Comparison of ENCODE assay signal across 12 cellular contexts in genomic region chr5:160477266-160477970, GRCh38. TPM values are rescaled to one million over a fixed set of nuclear protein-coding genes. Genes with fewer than 3 reads are reported as not detected.
DNase-seq lines count a peak whose midpoint lies in the region; ATAC-seq lines count a peak whose summit lies in the region.
"Had no signal": no experiment of that assay in that cellular context is flagged by ENCODE, and none has a peak within 500 bp of the region (broad histone marks: within the 10 kb centered on the region; RNA-seq: fewer than 3 reads in every experiment).

No MANE protein-coding gene starts in this region.

- peaks cover 9% of the 10 kb centered on the region for H3K36me3 Mint-ChIP-seq in T-cell
- peaks cover 0 to 56% (median 4%) of the 10 kb centered on the region in 5 donors for H3K36me3 Mint-ChIP-seq in naive thymus-derived CD4-positive, alpha-beta T cell

- no peaks in the 10 kb centered on the region for H3K27me3 ChIP-seq in H7 (ENCODE audit: control insufficient read depth, insufficient read depth, low read length)
- H3K27me3 ChIP-seq in naive thymus-derived CD4-positive, alpha-beta T cell (ENCODE audit: control insufficient read depth in 2 of 2, insufficient read depth in 2 of 2, low read length in 2 of 2) = no peaks in the 10 kb centered on the region
- H3K27me3 ChIP-seq: dorsolateral prefrontal cortex had no signal

- peak overlapping the region; percentile 46 for H3K27ac ChIP-seq in naive thymus-derived CD4-positive, alpha-beta T cell (ENCODE audit: low read depth, low read length)
- H3K27ac ChIP-seq: dorsolateral prefrontal cortex had no signal

- peak; percentile 18 for DNase-seq in H7
- DNase-seq in T-cell = peak in 10 of 34 experiments; percentile 5 to 33 (median 16)
- DNase-seq in dermis blood vessel endothelial cell = peak; percentile 37
- DNase-seq in naive thymus-derived CD4-positive, alpha-beta T cell = peak in 3 of 9 donors; percentile 13 to 18 (median 17)
- DNase-seq in midbrain (lab: John Stamatoyannopoulos, UW) = no peak
- no peak for DNase-seq in occipital lobe (lab: John Stamatoyannopoulos, UW)
- DNase-seq: activated gamma-delta T cell treated with Interleukin-2 at 50 U/mL for 16 hours, COR-L47, dorsolateral prefrontal cortex, NCI-H1048, RPMI8226 had no signal

- peaks cover 8 to 56% of the 10 kb centered on the region in 2 donors for H3K4me1 ChIP-seq in naive thymus-derived CD4-positive, alpha-beta T cell (ENCODE audit: control insufficient read depth in 2 of 2, insufficient read depth in 2 of 2, low read length in 2 of 2)

- H3K9me3 ChIP-seq in naive thymus-derived CD4-positive, alpha-beta T cell (ENCODE audit: control insufficient read depth in 2 of 3, low read length in 3 of 3) = no peaks in the 10 kb centered on the region

- POLR2A ChIA-PET in T-cell (lab: Charles Lee) = interaction anchor here (0.5 to 0.7 kb wide), 2 partner anchors 29 to 56 kb away, joined by 4 read pairs; no protein-coding TSS in a partner anchor
- POLR2A ChIA-PET in naive thymus-derived CD4-positive, alpha-beta T cell (lab: Charles Lee) = interaction anchor here (1.0 to 2.4 kb wide), 2 partner anchors 9 to 41 kb away, joined by 4 to 11 read pairs; no protein-coding TSS in a partner anchor

- no peak overlapping the region for H3K4me3 ChIP-seq in H7 (ENCODE audit: insufficient read depth, low read depth, low read length)
- no peak overlapping the region for H3K4me3 ChIP-seq in naive thymus-derived CD4-positive, alpha-beta T cell (ENCODE audit: low read length)
- H3K4me3 ChIP-seq: dorsolateral prefrontal cortex had no signal

- peaks cover 31 to 70% (median 63%) of the 10 kb centered on the region in 3 donors for H3K4me1 Mint-ChIP-seq in T-cell
- peaks cover 16 to 84% (median 25%) of the 10 kb centered on the region in 7 donors for H3K4me1 Mint-ChIP-seq in naive thymus-derived CD4-positive, alpha-beta T cell

- no peaks in the 10 kb centered on the region for H3K27me3 Mint-ChIP-seq in T-cell
- no peaks in the 10 kb centered on the region for H3K27me3 Mint-ChIP-seq in naive thymus-derived CD4-positive, alpha-beta T cell

- CTCF ChIA-PET in T-cell (lab: Charles Lee) = interaction anchor here (0.6 to 1.4 kb wide), 3 partner anchors 10 to 1347 kb away, joined by 3 to 5 read pairs (median 4); no protein-coding TSS in a partner anchor
- CTCF ChIA-PET in naive thymus-derived CD4-positive, alpha-beta T cell (lab: Charles Lee) = interaction anchor here (1.3 kb wide), 1 partner anchor 39 kb away, joined by 6 read pairs; no protein-coding TSS in a partner anchor

- peak; percentile 54 to 87 (median 66) for ATAC-seq in T-cell (replicated peaks in 1 of 4)
- ATAC-seq in naive thymus-derived CD4-positive, alpha-beta T cell = peak; percentile 69
- no peak for ATAC-seq in GM18511 (IDR thresholded peaks at IDR 0.05; ENCODE audit: unreplicated experiment)

- intact Hi-C loops in naive thymus-derived CD4-positive, alpha-beta T cell (cut with micrococcal nuclease) = loop anchor here in 1 of 2 donors (1.0 kb wide), 1 partner anchor 9 kb away; no protein-coding TSS in a partner anchor

- peak overlapping the region; percentile 43 to 67 (median 52) for H3K4me3 Mint-ChIP-seq in T-cell
- H3K4me3 Mint-ChIP-seq in naive thymus-derived CD4-positive, alpha-beta T cell = peak overlapping the region in 6 of 10 donors; percentile 25 to 65 (median 42)

- H3K27ac Mint-ChIP-seq in T-cell = peak overlapping the region; percentile 77 to 95
- H3K27ac Mint-ChIP-seq in naive thymus-derived CD4-positive, alpha-beta T cell = peak overlapping the region; percentile 14 to 89 (median 67)

- no peaks in the 10 kb centered on the region for H3K36me3 ChIP-seq in H7 (replicated peaks; ENCODE audit: control insufficient read depth, insufficient read depth, low read length)
- no peaks in the 10 kb centered on the region for H3K36me3 ChIP-seq in naive thymus-derived CD4-positive, alpha-beta T cell (ENCODE audit: control insufficient read depth in 2 of 3, insufficient read depth in 3 of 3, low read length in 3 of 3)

- H3K9me3 Mint-ChIP-seq in T-cell = no peaks in the 10 kb centered on the region
- no peaks in the 10 kb centered on the region for H3K9me3 Mint-ChIP-seq in naive thymus-derived CD4-positive, alpha-beta T cell

RNA-seq across cellular contexts. Expression of gene PTTG1, which starts 55.8 kb away (rescaled TPM):
- total RNA-seq in H7 (2014; rRNA removed; shearing (Covaris generic)) = 372 and 415 TPM in 2 replicates
- total RNA-seq in T-cell = 10 to 100 TPM in 2 of 5 donors, 1 to 10 TPM in 3; 6.6 to 16.5 (median 8.8) TPM
- 60.4 and 190 TPM in 2 replicates for total RNA-seq in dermis blood vessel endothelial cell
- 10 to 100 TPM in 1 of 5 experiments, 1 to 10 TPM in 4; 3.8 to 97.7 (median 5.7) TPM for total RNA-seq in naive thymus-derived CD4-positive, alpha-beta T cell
- polyA plus RNA-seq in naive thymus-derived CD4-positive, alpha-beta T cell = 10 to 100 TPM; 10.5 to 11.8 TPM
- total RNA-seq in occipital lobe = 10.8 TPM

RNA-seq across cellular contexts. Expression of gene SLU7, which starts 58.5 kb away (rescaled TPM):
- total RNA-seq in H7 (2014; rRNA removed; shearing (Covaris generic)) = 19.8 and 22.3 TPM in 2 replicates
- total RNA-seq in T-cell (10 to 100 TPM; 64.9 to 76.8 (median 75.2) TPM), dermis blood vessel endothelial cell (84.8 and 96.5 TPM in 2 replicates), occipital lobe (46.3 TPM)
- total RNA-seq in naive thymus-derived CD4-positive, alpha-beta T cell = 10 to 100 TPM; 53.0 to 85.3 (median 77.0) TPM
- 10 to 100 TPM; 64.1 to 78.1 TPM for polyA plus RNA-seq in naive thymus-derived CD4-positive, alpha-beta T cell

Comparison
In these comparisons a context has a peak if more than half of its experiments do, and no peak if none do; other contexts are left out.
1. DNase-seq: peak in H7 (single experiment) and dermis blood vessel endothelial cell (single experiment); none in midbrain (single experiment) and occipital lobe (single experiment).